In genomic region chr13:109139346-109139745, GRCh38 we compare ENCODE assay signal across 34 cellular contexts.
"Had no signal": no experiment of that assay in that cellular context is flagged by ENCODE, and none has a peak within 500 bp of the region (broad histone marks: within the 10 kb centered on the region; RNA-seq: fewer than 3 reads in every experiment).

No MANE protein-coding gene starts in this region.

- H3K4me3 ChIP-seq: MG63 had no signal

- H3K36me3 ChIP-seq: MG63 had no signal

- H3K27me3 ChIP-seq: MG63 had no signal

- DNase-seq: Karpas-422, Kasumi-1, MG63, MM.1S, MV-4-11, NCI-H1048, NCI-H1092, NCI-H1092 treated with DMSO at 0.1 percent for 48 hours, NCI-H1105, NCI-H1105 treated with DMSO at 0.1 percent for 48 hours, NCI-H1417, NCI-H1417 treated with DMSO at 0.1 percent for 48 hours, NCI-H1436, NCI-H1436 treated with DMSO at 0.1 percent for 48 hours, NCI-H146, NCI-H1694, NCI-H1694 treated with DMSO at 0.1 percent for 48 hours, NCI-H187, NCI-H187 treated with DMSO at 0.1 percent for 48 hours, NCI-H1930, NCI-H2029, NCI-H2029 treated with DMSO at 0.1 percent for 48 hours, NCI-H2081, NCI-H2081 treated with DMSO at 0.1 percent for 48 hours, NCI-H2107, NCI-H2171, NCI-H2171 treated with DMSO at 0.1 percent for 48 hours, NCI-H2227 treated with DMSO at 0.1 percent for 48 hours, NCI-H226, NCI-H345, NCI-H446, NCI-H446 treated with DMSO at 0.1 percent for 48 hours, NCI-H510A, NCI-H510A treated with DMSO at 0.1 percent for 48 hours had no signal
